17 cellular contexts compared by ENCODE assay signal in genomic region chr11:34203377-34203801, GRCh38.
A peak's percentile ranks its signal among the peaks of the same experiment; 100 is the strongest.
DNase-seq lines count a peak whose midpoint lies in the region; ATAC-seq and FAIRE-seq lines count a peak whose summit lies in the region.
"Had no signal": no experiment of that assay in that cellular context is flagged by ENCODE, and none has a peak within 500 bp of the region (broad histone marks: within the 10 kb centered on the region; RNA-seq: fewer than 3 reads in every experiment).

No MANE protein-coding gene starts in this region.

- no peaks in the 10 kb centered on the region for H3K36me3 Mint-ChIP-seq in activated CD8-positive, alpha-beta T cell treated with anti-CD3 and anti-CD28 coated beads, Interleukin-2, amount 10 ng/mL, durations not matched to agents 7 days and 5 days (ENCODE audit: low read depth)
- H3K36me3 Mint-ChIP-seq: naive thymus-derived CD4-positive, alpha-beta T cell had no signal

- peak overlapping the region; percentile 30 for H3K4me3 Mint-ChIP-seq in activated CD8-positive, alpha-beta T cell treated with anti-CD3 and anti-CD28 coated beads, Interleukin-2, amount 10 ng/mL, durations not matched to agents 7 days and 5 days

- DNase-seq in GM18507 (ENCODE audit: extremely low spot score, insufficient read length, low read depth) (peak; percentile 30), putamen (ENCODE audit: low spot score) (no peak)
- DNase-seq in activated CD8-positive, alpha-beta T cell treated with anti-CD3 and anti-CD28 coated beads, Interleukin-2, amount 10 ng/mL, durations not matched to agents 7 days and 5 days = peak; percentile 43
- DNase-seq in stimulated activated CD4-positive, alpha-beta T cell treated with anti-CD3 and anti-CD28 coated beads, Interleukin-12 subunit alpha, Interleukin-12 subunit beta, amount 100 ng/mL, for 4 hours = no peak
- no peak for DNase-seq in stimulated activated CD4-positive, alpha-beta T cell treated with anti-CD3 and anti-CD28 coated beads, Interleukin-4, amount 100 ng/mL, for 4 hours
- DNase-seq: AML-193, cerebellar nuclear complex, heart right ventricle, left lung, NCI-H1417 treated with DMSO at 0.1 percent for 48 hours, stomach had no signal

- peak overlapping the region; percentile 54 to 85 (median 72) for H3K4me2 ChIP-seq in BLaER1 treated with 17β-estradiol and CSF1 and Interleukin-3, amounts not matched to agents 10 nM and 100 nM

- peak overlapping the region; percentile 74 for H3K27ac Mint-ChIP-seq in activated CD8-positive, alpha-beta T cell treated with anti-CD3 and anti-CD28 coated beads, Interleukin-2, amount 10 ng/mL, durations not matched to agents 7 days and 5 days
- H3K27ac Mint-ChIP-seq: IgD-negative memory B cell had no signal

- no peaks in the 10 kb centered on the region for H4K20me1 ChIP-seq in BLaER1 treated with 17β-estradiol and CSF1 and Interleukin-3, amounts not matched to agents 10 nM and 100 nM

- POLR2A ChIA-PET in activated CD8-positive, alpha-beta T cell treated with anti-CD3 and anti-CD28 coated beads, Interleukin-2, amount 10 ng/mL, durations not matched to agents 7 days and 5 days (lab: Charles Lee) = interaction anchor here (0.7 kb wide), 1 partner anchor 155 kb away, joined by 3 read pairs; the partner anchor contains the start of gene ABTB2

- H3K27me3 ChIP-seq in BLaER1 treated with 17β-estradiol and CSF1 and Interleukin-3, amounts not matched to agents 10 nM and 100 nM = no peaks in the 10 kb centered on the region
- H3K27me3 ChIP-seq: heart right ventricle, left lung, stomach had no signal

- peaks cover 20 to 58% (median 35%) of the 10 kb centered on the region in 10 experiments for H3K4me1 ChIP-seq in BLaER1 treated with 17β-estradiol and CSF1 and Interleukin-3, amounts not matched to agents 10 nM and 100 nM

- H3K36me3 ChIP-seq in BLaER1 treated with 17β-estradiol and CSF1 and Interleukin-3, amounts not matched to agents 10 nM and 100 nM = no peaks in the 10 kb centered on the region
- H3K36me3 ChIP-seq: left lung, stomach had no signal

- no peaks in the 10 kb centered on the region for H3K9me3 Mint-ChIP-seq in activated CD8-positive, alpha-beta T cell treated with anti-CD3 and anti-CD28 coated beads, Interleukin-2, amount 10 ng/mL, durations not matched to agents 7 days and 5 days (ENCODE audit: insufficient read depth)
- H3K9me3 Mint-ChIP-seq: IgD-negative memory B cell; naive thymus-derived CD4-positive, alpha-beta T cell had no signal

- ATAC-seq in HG03354 (IDR thresholded peaks at IDR 0.05; ENCODE audit: poor library complexity, severe bottlenecking, unreplicated experiment) (peak; percentile 44), HG02623 (IDR thresholded peaks at IDR 0.05; ENCODE audit: unreplicated experiment) (no peak)
- ATAC-seq in activated CD8-positive, alpha-beta T cell treated with anti-CD3 and anti-CD28 coated beads, Interleukin-2, amount 10 ng/mL, durations not matched to agents 7 days and 5 days = peak; percentile 46
- ATAC-seq: left lung; naive thymus-derived CD4-positive, alpha-beta T cell; sciatic nerve had no signal

- peak overlapping the region in 3 of 11 experiments; percentile 6 to 44 (median 24); a peak in 3 of 22 replicates for H3K9ac ChIP-seq in BLaER1 treated with 17β-estradiol and CSF1 and Interleukin-3, amounts not matched to agents 10 nM and 100 nM

- H3K27me3 Mint-ChIP-seq in activated CD8-positive, alpha-beta T cell treated with anti-CD3 and anti-CD28 coated beads, Interleukin-2, amount 10 ng/mL, durations not matched to agents 7 days and 5 days (ENCODE audit: low read depth) = peaks cover under 1% of the 10 kb centered on the region
- H3K27me3 Mint-ChIP-seq: IgD-negative memory B cell; naive thymus-derived CD4-positive, alpha-beta T cell had no signal

- peak; percentile 29 for FAIRE-seq in GM18507 (lab: Jason Lieb, UNC)

- H3K27ac ChIP-seq in BLaER1 treated with 17β-estradiol and CSF1 and Interleukin-3, amounts not matched to agents 10 nM and 100 nM = peak overlapping the region in 6 of 11 experiments; percentile 3 to 64 (median 39); a peak in 12 of 22 replicates
- H3K27ac ChIP-seq: heart right ventricle, left lung, stomach had no signal

- no peaks in the 10 kb centered on the region for H3K9me3 ChIP-seq in BLaER1 treated with 17β-estradiol and CSF1 and Interleukin-3, amounts not matched to agents 10 nM and 100 nM (replicated peaks in 1 of 11)
- H3K9me3 ChIP-seq: heart right ventricle, left lung, stomach had no signal

- CTCF ChIA-PET in activated CD8-positive, alpha-beta T cell treated with anti-CD3 and anti-CD28 coated beads, Interleukin-2, amount 10 ng/mL, durations not matched to agents 7 days and 5 days (lab: Charles Lee) = interaction anchor here (1.5 to 2.2 kb wide), 2 partner anchors 29 to 47 kb away, joined by 6 to 11 read pairs; no protein-coding TSS in a partner anchor

- H3K4me3 ChIP-seq in BLaER1 treated with 17β-estradiol and CSF1 and Interleukin-3, amounts not matched to agents 10 nM and 100 nM = no peak overlapping the region
- H3K4me3 ChIP-seq: heart right ventricle, left lung, stomach had no signal

- peaks cover 66% of the 10 kb centered on the region for H3K4me1 Mint-ChIP-seq in activated CD8-positive, alpha-beta T cell treated with anti-CD3 and anti-CD28 coated beads, Interleukin-2, amount 10 ng/mL, durations not matched to agents 7 days and 5 days (ENCODE audit: low read depth)

Comparison
In these comparisons a context has a peak if more than half of its experiments do, and no peak if none do; other contexts are left out.
1. DNase-seq: peak in GM18507 (single experiment) and activated CD8-positive, alpha-beta T cell treated with anti-CD3 and anti-CD28 coated beads, Interleukin-2, amount 10 ng/mL, durations not matched to agents 7 days and 5 days (single experiment); none in stimulated activated CD4-positive, alpha-beta T cell treated with anti-CD3 and anti-CD28 coated beads, Interleukin-12 subunit alpha, Interleukin-12 subunit beta, amount 100 ng/mL, for 4 hours (single experiment), putamen (single experiment) and stimulated activated CD4-positive, alpha-beta T cell treated with anti-CD3 and anti-CD28 coated beads, Interleukin-4, amount 100 ng/mL, for 4 hours (0 of 2).